8 cellular contexts compared by ENCODE assay signal in the genomic region with DNA sequence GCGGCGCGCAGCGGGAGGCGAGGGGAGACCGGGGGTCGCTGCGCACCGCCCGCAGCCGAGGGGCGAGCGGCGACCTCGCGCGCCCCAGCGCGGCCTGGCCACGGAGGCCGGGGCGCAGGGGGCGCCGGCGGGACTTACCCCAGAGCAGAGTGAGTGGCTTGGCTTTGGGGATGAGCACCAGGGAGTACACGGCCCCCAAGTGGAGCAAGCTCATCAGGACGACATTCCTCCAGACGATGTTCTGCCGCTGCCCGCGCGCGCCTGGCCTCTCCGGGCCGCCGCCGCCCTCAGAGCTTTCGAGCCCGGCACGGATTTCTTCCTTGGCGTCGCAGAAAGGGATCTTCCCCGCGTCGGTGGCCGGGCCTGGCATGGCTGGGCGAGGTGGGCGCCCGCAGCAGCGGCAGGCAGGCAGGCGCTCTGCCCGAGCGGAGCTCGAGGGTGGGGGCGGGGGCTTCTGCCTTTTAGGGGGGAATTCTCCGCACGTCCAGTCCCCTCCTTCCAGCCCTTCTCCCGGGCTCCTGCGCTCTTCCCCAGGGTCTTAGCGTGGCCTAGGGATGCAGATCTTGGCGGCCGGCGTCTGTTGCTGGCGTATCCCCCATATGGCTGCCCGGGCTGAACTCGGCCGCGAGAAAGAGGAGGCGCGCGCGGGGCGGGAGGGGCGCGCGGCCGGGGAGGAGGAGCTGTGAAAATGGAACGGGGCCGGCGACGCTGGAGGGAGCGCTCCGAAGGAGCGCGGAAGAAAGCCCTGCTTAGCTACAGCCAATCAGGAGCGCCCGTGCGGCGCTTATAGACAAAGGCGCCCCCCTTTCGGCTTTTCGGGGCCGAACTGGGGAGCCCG. TPM values are rescaled to one million over a fixed set of nuclear protein-coding genes. Genes with fewer than 3 reads are reported as not detected.
DNase-seq lines count a peak whose midpoint lies in the region; ATAC-seq and TF ChIP-seq lines count a peak whose summit lies in the region.

A gene (minus strand): TSS at position 629 of the 838 bp plus-strand sequence. CDS start 259 bp downstream, at position 370.

- H2AFZ ChIP-seq in OCI-LY1 (ENCODE audit: low read length): no peak within 1 kb of the TSS

- peak in 6 of 10 experiments; percentile 2 to 50 (median 12) for DNase-seq in CD4-positive, alpha-beta T cell
- DNase-seq in activated effector memory CD4-positive, alpha-beta T cell treated with anti-CD3 and anti-CD28 coated beads, Interleukin-2, amount 50 U/mL, for 16 hours: peak; percentile 78
- DNase-seq in fibroblast of villous mesenchyme (ENCODE audit: low read depth) (peak; percentile 81), stromal cell of bone marrow (ENCODE audit: low read depth) (peak; percentile 73)

- H4K20me1 ChIP-seq in OCI-LY1 (ENCODE audit: insufficient read depth, low read length): no peaks in the 10 kb centered on the region

- H3K27me3 ChIP-seq in CD4-positive, alpha-beta T cell (ENCODE audit: control insufficient read depth, insufficient read depth, low read length): peaks cover 46% of the 10 kb centered on the region
- peaks cover 10% of the 10 kb centered on the region; the same call in 1 of the 2 replicates for H3K27me3 ChIP-seq in OCI-LY1 (ENCODE audit: insufficient read depth, low read length)

- H3K4me3 ChIP-seq in OCI-LY1 (ENCODE audit: low read depth, low read length, poor library complexity, severe bottlenecking) (peak within 1 kb of the TSS; percentile 55), fibroblast of villous mesenchyme (ENCODE audit: low read depth, low read length) (peak within 1 kb of the TSS; percentile 72)

- H3K4me2 ChIP-seq in OCI-LY1 (ENCODE audit: low read length): peak within 1 kb of the TSS; percentile 63

- no peaks in the 10 kb centered on the region for H3K36me3 ChIP-seq in OCI-LY1 (ENCODE audit: insufficient read depth, low read length)

- no peaks in the 10 kb centered on the region for H3K9me3 ChIP-seq in CD4-positive, alpha-beta T cell (ENCODE audit: control insufficient read depth, low read length)
- no peaks in the 10 kb centered on the region for H3K9me3 ChIP-seq in OCI-LY1 (ENCODE audit: low read length)

- H3K27ac Mint-ChIP-seq in CD4-positive, alpha-beta T cell: no peak within 1 kb of the TSS
- peak within 1 kb of the TSS; percentile 43 to 74 (median 50) for H3K27ac Mint-ChIP-seq in nephron

- H3K9ac ChIP-seq in OCI-LY1 (ENCODE audit: low read length): no peak within 1 kb of the TSS; the same call in 1 of the 2 replicates

- intact Hi-C loops in CD4-positive, alpha-beta T cell (cut with DNase I, micrococcal nuclease): no loop called here

- TF ChIP-seq CTCF in CD4-positive, alpha-beta T cell (IDR thresholded peaks at IDR 0.05): no peak
- TF ChIP-seq CTCF in OCI-LY1 (IDR thresholded peaks at IDR 0.05; ENCODE audit: low read length) (no peak), fibroblast of villous mesenchyme (IDR thresholded peaks at IDR 0.05; ENCODE audit: insufficient read depth, low read depth, low read length) (no peak), nephron (IDR thresholded peaks at IDR 0.05; ENCODE audit: unreplicated experiment in 3 of 3) (no peak)

- H3K9me3 Mint-ChIP-seq in CD4-positive, alpha-beta T cell: no peaks in the 10 kb centered on the region
- H3K9me3 Mint-ChIP-seq in nephron: no peaks in the 10 kb centered on the region

- no peaks in the 10 kb centered on the region for H3F3A ChIP-seq in OCI-LY1 (ENCODE audit: insufficient read depth, low read length)

- H3K79me2 ChIP-seq in OCI-LY1 (ENCODE audit: insufficient read depth, low read length): no peaks in the 10 kb centered on the region

- no peak within 1 kb of the TSS for H3K27ac ChIP-seq in CD4-positive, alpha-beta T cell (ENCODE audit: low read depth, low read length)
- no peak within 1 kb of the TSS for H3K27ac ChIP-seq in OCI-LY1 (ENCODE audit: low read depth, low read length, poor library complexity, severe bottlenecking)

- CTCF ChIA-PET in CD4-positive, alpha-beta T cell (lab: Charles Lee): no interaction called here

- peaks cover 22% of the 10 kb centered on the region for H3K4me1 Mint-ChIP-seq in CD4-positive, alpha-beta T cell (ENCODE audit: low read depth)
- peaks cover 28% of the 10 kb centered on the region for H3K4me1 Mint-ChIP-seq in nephron

- ATAC-seq in CD4-positive, alpha-beta T cell (ENCODE audit: poor library complexity): peak; percentile 83
- ATAC-seq in GM19397 (IDR thresholded peaks at IDR 0.05; ENCODE audit: unreplicated experiment): peak; percentile 76
- ATAC-seq in HG03460 (IDR thresholded peaks at IDR 0.05; ENCODE audit: unreplicated experiment): peak; percentile 89

- H3K9me2 ChIP-seq in OCI-LY1 (ENCODE audit: low read depth, low read length): no peaks in the 10 kb centered on the region

- H3K27me3 Mint-ChIP-seq in CD4-positive, alpha-beta T cell: peaks cover 63% of the 10 kb centered on the region
- peaks cover 38% of the 10 kb centered on the region for H3K27me3 Mint-ChIP-seq in nephron (ENCODE audit: low read depth)

- peak within 1 kb of the TSS; percentile 88 for H3K4me3 Mint-ChIP-seq in CD4-positive, alpha-beta T cell
- peak within 1 kb of the TSS; percentile 93 to 97 (median 97) for H3K4me3 Mint-ChIP-seq in nephron

- POLR2A ChIA-PET in CD4-positive, alpha-beta T cell (lab: Charles Lee): interaction anchor here (0.6 kb wide), 2 partner anchors 79 to 151 kb away, joined by 4 read pairs; no protein-coding TSS in a partner anchor

- H3K36me3 Mint-ChIP-seq in CD4-positive, alpha-beta T cell (ENCODE audit: low read depth): no peaks in the 10 kb centered on the region
- peaks cover 3% of the 10 kb centered on the region for H3K36me3 Mint-ChIP-seq in nephron (ENCODE audit: low read depth)

- peaks cover 16% of the 10 kb centered on the region for H3K4me1 ChIP-seq in OCI-LY1 (ENCODE audit: insufficient read depth, low read length, severe bottlenecking)

RNA-seq across cellular contexts. Expression of the gene that starts here (rescaled TPM):
- total RNA-seq in CD4-positive, alpha-beta T cell: under 1 TPM; 0.14 to 0.25 TPM
- 2.3 and 6.9 TPM in 2 replicates for total RNA-seq in fibroblast of villous mesenchyme

Comparison
In these comparisons a context has a peak if more than half of its experiments do, and no peak if none do; other contexts are left out.
1. Peak in DNase-seq and ATAC-seq in CD4-positive, alpha-beta T cell; RNA of the gene not detected or under 1 TPM.
2. DNase-seq: peak in every context shown above with its lines; median percentile 81 in fibroblast of villous mesenchyme; 78 in activated effector memory CD4-positive, alpha-beta T cell treated with anti-CD3 and anti-CD28 coated beads, Interleukin-2, amount 50 U/mL, for 16 hours; 73 in stromal cell of bone marrow; 12 in CD4-positive, alpha-beta T cell.